ENCODE assay signal across 26 cellular contexts in genomic region chr15:29795610-29796009, GRCh38. TPM values are rescaled to one million over a fixed set of nuclear protein-coding genes. Genes with fewer than 3 reads are reported as not detected.
"Had no signal": no experiment of that assay in that cellular context is flagged by ENCODE, and none has a peak within 500 bp of the region (broad histone marks: within the 10 kb centered on the region; RNA-seq: fewer than 3 reads in every experiment).

No MANE protein-coding gene starts in this region.

- H3K4me3 Mint-ChIP-seq: activated naive CD8-positive, alpha-beta T cell treated with anti-CD3 and anti-CD28 coated beads for 36 hours; effector memory CD8-positive, alpha-beta T cell; mesothelial cell of epicardium; naive thymus-derived CD4-positive, alpha-beta T cell; T-cell had no signal

- H3K4me1 ChIP-seq: parathyroid adenoma, psoas muscle, suprapubic skin had no signal

- H3K27ac Mint-ChIP-seq: activated naive CD8-positive, alpha-beta T cell treated with anti-CD3 and anti-CD28 coated beads for 36 hours; effector memory CD8-positive, alpha-beta T cell; mesothelial cell of epicardium; naive thymus-derived CD4-positive, alpha-beta T cell; T-cell had no signal

- H3K27ac ChIP-seq: esophagus muscularis mucosa, gastroesophageal sphincter, hepatocyte, left ventricle myocardium inferior, parathyroid adenoma, psoas muscle, sigmoid colon, suprapubic skin, tibial artery had no signal

- H3K4me1 Mint-ChIP-seq: activated naive CD8-positive, alpha-beta T cell treated with anti-CD3 and anti-CD28 coated beads for 36 hours had no signal

- H3K9me3 Mint-ChIP-seq: activated naive CD8-positive, alpha-beta T cell treated with anti-CD3 and anti-CD28 coated beads for 36 hours had no signal

- H3K9me3 ChIP-seq: esophagus muscularis mucosa, gastroesophageal sphincter, left ventricle myocardium inferior, psoas muscle, sigmoid colon, suprapubic skin, tibial artery had no signal

- DNase-seq: activated CD4-positive, alpha-beta T cell treated with anti-CD3 and anti-CD28 coated beads for 4 hours; activated CD4-positive, alpha-beta T cell treated with anti-CD3 and anti-CD28 coated beads, Interleukin-2, amount 50 U/mL, for 48 hours; activated CD8-positive, alpha-beta memory T cell treated with anti-CD3 and anti-CD28 coated beads for 24 hours; activated effector memory CD4-positive, alpha-beta T cell treated with Interleukin-2 at 50 U/mL for 16 hours; activated naive CD4-positive, alpha-beta T cell treated with Interleukin-2 at 50 U/mL for 16 hours; activated naive CD8-positive, alpha-beta T cell treated with anti-CD3 and anti-CD28 coated beads for 36 hours; amniotic stem cell; caudate nucleus; cortex of kidney; effector memory CD8-positive, alpha-beta T cell; islet precursor cell; left ventricle myocardium inferior; naive thymus-derived CD4-positive, alpha-beta T cell; psoas muscle; sigmoid colon; stimulated activated naive CD4-positive, alpha-beta T cell; T-cell; tibial artery had no signal

- H3K9ac ChIP-seq: parathyroid adenoma had no signal

- H3K36me3 Mint-ChIP-seq: activated naive CD8-positive, alpha-beta T cell treated with anti-CD3 and anti-CD28 coated beads for 36 hours; T-cell had no signal

- ATAC-seq: effector memory CD8-positive, alpha-beta T cell; gastroesophageal sphincter; naive thymus-derived CD4-positive, alpha-beta T cell; psoas muscle; T-cell had no signal

- H3K27me3 ChIP-seq: esophagus muscularis mucosa, gastroesophageal sphincter, hepatocyte, sigmoid colon, suprapubic skin, tibial artery had no signal

- H3K4me3 ChIP-seq: esophagus muscularis mucosa, gastroesophageal sphincter, hepatocyte, left ventricle myocardium inferior, lung, psoas muscle, sigmoid colon, suprapubic skin, tibial artery had no signal

RNA-seq across cellular contexts. Expression of gene TJP1, which starts 26.7 kb away (rescaled TPM):
- total RNA-seq: activated naive CD8-positive, alpha-beta T cell treated with anti-CD3 and anti-CD28 coated beads for 36 hours; naive thymus-derived CD4-positive, alpha-beta T cell; T-helper 2 cell treated with Interferon-gamma antibody and Interleukin-4, amounts not matched to agents 100 ng/mL and 5 ng/mL, for 36 hours had no signal
- polyA plus RNA-seq: naive thymus-derived CD4-positive, alpha-beta T cell had no signal
